In genomic region chr2:197322729-197323720, GRCh38 we compare ENCODE assay signal across 10 cellular contexts. TPM values are rescaled to one million over a fixed set of nuclear protein-coding genes. Genes with fewer than 3 reads are reported as not detected.
DNase-seq lines count a peak whose midpoint lies in the region; ATAC-seq and TF ChIP-seq lines count a peak whose summit lies in the region.
"Had no signal": no experiment of that assay in that cellular context is flagged by ENCODE, and none has a peak within 500 bp of the region (broad histone marks: within the 10 kb centered on the region; RNA-seq: fewer than 3 reads in every experiment).

No MANE protein-coding gene starts in this region.

- no peaks in the 10 kb centered on the region for H3K36me3 ChIP-seq in esophagus squamous epithelium
- no peaks in the 10 kb centered on the region for H3K36me3 ChIP-seq in tibial nerve

- H3K4me3 ChIP-seq in esophagus squamous epithelium, result no peak overlapping the region
- H3K4me3 ChIP-seq in tibial nerve, result no peak overlapping the region

- no peak overlapping the region for H3K4me3 Mint-ChIP-seq in WTC11
- peak overlapping the region; percentile 69 for H3K4me3 Mint-ChIP-seq in natural killer cell treated with Interleukin-12 subunit alpha and Interleukin-12 subunit beta and Interleukin-15 and Interleukin-18, amount 100 ng/mL, for 72 hours
- H3K4me3 Mint-ChIP-seq: neural crest cell had no signal

- H3K4me1 ChIP-seq in esophagus squamous epithelium (no peaks in the 10 kb centered on the region), tibial nerve (peaks cover 0 to 12% (median 7%) of the 10 kb centered on the region in 4 donors)

- TF ChIP-seq EP300 in tibial nerve (IDR thresholded peaks at IDR 0.05), result no peak

- DNase-seq in WTC11 (ENCODE audit: low spot score) (no peak), esophagus squamous epithelium (lab: John Stamatoyannopoulos, UW) (no peak), tibial nerve (ENCODE audit: low spot score in 2 of 2) (no peak), NCI-H526 treated with DMSO at 0.1 percent for 48 hours (lab: John Stamatoyannopoulos, UW) (no peak)
- no peak for DNase-seq in natural killer cell treated with Interleukin-12 subunit alpha and Interleukin-12 subunit beta and Interleukin-15 and Interleukin-18, amount 100 ng/mL, for 72 hours (ENCODE audit: low spot score)
- no peak for DNase-seq in stimulated activated naive CD4-positive, alpha-beta T cell treated with Interleukin-2 at 50 U/mL for 16 hours (lab: John Stamatoyannopoulos, UW)
- DNase-seq: glutamatergic neuron had no signal

- POLR2A ChIA-PET in WTC11 (lab: Charles Lee), result no interaction called here

- no peaks in the 10 kb centered on the region for H3K9me3 Mint-ChIP-seq in WTC11
- H3K9me3 Mint-ChIP-seq in natural killer cell treated with Interleukin-12 subunit alpha and Interleukin-12 subunit beta and Interleukin-15 and Interleukin-18, amount 100 ng/mL, for 72 hours, result no peaks in the 10 kb centered on the region
- H3K9me3 Mint-ChIP-seq: neural crest cell had no signal

- H3K27ac ChIP-seq in esophagus squamous epithelium (no peak overlapping the region), tibial nerve (no peak overlapping the region)

- WGBS in esophagus squamous epithelium, 2 donors, result 62 to 64% methylated on average over 11 of the region's 11 CpGs
- 77 to 80% methylated on average over 11 of the region's 11 CpGs for WGBS in tibial nerve, 2 donors

- H3K27ac Mint-ChIP-seq in WTC11, result no peak overlapping the region
- peak overlapping the region; percentile 58 to 79 for H3K27ac Mint-ChIP-seq in natural killer cell treated with Interleukin-12 subunit alpha and Interleukin-12 subunit beta and Interleukin-15 and Interleukin-18, amount 100 ng/mL, for 72 hours

- H3K4me1 Mint-ChIP-seq in WTC11, result no peaks in the 10 kb centered on the region; the same call in 1 of the 2 replicates
- peaks cover 26 to 33% of the 10 kb centered on the region in 2 donors for H3K4me1 Mint-ChIP-seq in natural killer cell treated with Interleukin-12 subunit alpha and Interleukin-12 subunit beta and Interleukin-15 and Interleukin-18, amount 100 ng/mL, for 72 hours (ENCODE audit: low read depth in 2 of 2)
- H3K4me1 Mint-ChIP-seq: neural crest cell had no signal

- H3K27me3 ChIP-seq in esophagus squamous epithelium (no peaks in the 10 kb centered on the region), tibial nerve (no peaks in the 10 kb centered on the region)

- TF ChIP-seq CTCF in WTC11 (IDR thresholded peaks at IDR 0.05) (no peak), esophagus squamous epithelium (IDR thresholded peaks at IDR 0.05) (no peak), tibial nerve (IDR thresholded peaks at IDR 0.05) (no peak)

- no peaks in the 10 kb centered on the region for H3K27me3 Mint-ChIP-seq in WTC11 (ENCODE audit: low read depth)
- peaks cover 0 to 6% of the 10 kb centered on the region in 2 donors for H3K27me3 Mint-ChIP-seq in natural killer cell treated with Interleukin-12 subunit alpha and Interleukin-12 subunit beta and Interleukin-15 and Interleukin-18, amount 100 ng/mL, for 72 hours

- peak in 1 of 4 donors; percentile 16 for TF ChIP-seq POLR2A in esophagus squamous epithelium (IDR thresholded peaks at IDR 0.05)
- no peak for TF ChIP-seq POLR2A in tibial nerve (IDR thresholded peaks at IDR 0.05)

- ATAC-seq in GM18873 (IDR thresholded peaks at IDR 0.05; ENCODE audit: low FRiP score, unreplicated experiment) (peak; percentile 46), HG02571 (IDR thresholded peaks at IDR 0.05; ENCODE audit: unreplicated experiment) (peak; percentile 43), WTC11 (peak; percentile 43)
- peak; percentile 43 to 78 for ATAC-seq in natural killer cell treated with Interleukin-12 subunit alpha and Interleukin-12 subunit beta and Interleukin-15 and Interleukin-18, amount 100 ng/mL, for 72 hours

- CTCF ChIA-PET in WTC11 (lab: Charles Lee), result no interaction called here

- H3K9me3 ChIP-seq in esophagus squamous epithelium (no peaks in the 10 kb centered on the region), tibial nerve (no peaks in the 10 kb centered on the region)

- intact Hi-C loops in esophagus squamous epithelium (cut with DNase I), result no loop called here

- H3K36me3 Mint-ChIP-seq in WTC11, result no peaks in the 10 kb centered on the region
- no peaks in the 10 kb centered on the region for H3K36me3 Mint-ChIP-seq in natural killer cell treated with Interleukin-12 subunit alpha and Interleukin-12 subunit beta and Interleukin-15 and Interleukin-18, amount 100 ng/mL, for 72 hours

TF ChIP-seq in WTC11, 78 proteins besides CTCF, POLR2A, EP300 and RAD21:
- TF ChIP-seq E2F1 (CRISPR knock-in tag; IDR thresholded peaks at IDR 0.05) (no peak), AR (CRISPR knock-in tag; IDR thresholded peaks at IDR 0.05) (no peak), ZNF425 (CRISPR knock-in tag; conservative IDR thresholded peaks at IDR 0.05) (no peak), ZBTB21 (CRISPR knock-in tag; IDR thresholded peaks at IDR 0.05; ENCODE audit: borderline replicate concordance) (no peak), E2F4 (CRISPR knock-in tag; IDR thresholded peaks at IDR 0.05; ENCODE audit: borderline replicate concordance, low read depth) (no peak), CBFB (CRISPR knock-in tag; IDR thresholded peaks at IDR 0.05; ENCODE audit: low read depth) (no peak), HMGA2 (CRISPR knock-in tag; IDR thresholded peaks at IDR 0.05) (no peak), JUN (CRISPR knock-in tag; IDR thresholded peaks at IDR 0.05) (no peak), TEAD4 (CRISPR knock-in tag; IDR thresholded peaks at IDR 0.05) (no peak)

RNA-seq across cellular contexts. Expression of gene ANKRD44, which starts 12.4 kb away (rescaled TPM):
- total RNA-seq in WTC11 (2021) (0.68 to 0.85 TPM (median 0.71 TPM) in 3 replicates), esophagus squamous epithelium (10 to 100 TPM in 2 of 4 donors, 1 to 10 TPM in 2; 4.5 to 54.0 (median 11.4) TPM), tibial nerve (10 to 100 TPM; 28.5 to 48.9 (median 41.5) TPM)
- 100 to 1,000 TPM; 307 to 413 TPM for total RNA-seq in natural killer cell treated with Interleukin-12 subunit alpha and Interleukin-12 subunit beta and Interleukin-15 and Interleukin-18, amount 100 ng/mL, for 72 hours

Comparison
In these comparisons a context has a peak if more than half of its experiments do, and no peak if none do; other contexts are left out.
1. RNA of gene ANKRD44, which starts 12.4 kb away (total RNA-seq): 307 to 413 TPM in natural killer cell treated with Interleukin-12 subunit alpha and Interleukin-12 subunit beta and Interleukin-15 and Interleukin-18, amount 100 ng/mL, for 72 hours; 28.5 to 48.9 TPM in tibial nerve, 4.5 to 54.0 TPM in esophagus squamous epithelium and 0.68 to 0.85 TPM in WTC11; every median in the first group is over 4 times any median in the second.
2. Peak in every context shown above with its lines, with median percentiles within 50 percentile points of each other: ATAC-seq.